In genomic region chr17:81328925-81329278, GRCh38 we compare ENCODE assay signal across 11 cellular contexts. TPM values are rescaled to one million over a fixed set of nuclear protein-coding genes. Genes with fewer than 3 reads are reported as not detected.
DNase-seq lines count a peak whose midpoint lies in the region; ATAC-seq and TF ChIP-seq lines count a peak whose summit lies in the region.
"Had no signal": no experiment of that assay in that cellular context is flagged by ENCODE, and none has a peak within 500 bp of the region (broad histone marks: within the 10 kb centered on the region; RNA-seq: fewer than 3 reads in every experiment).

No MANE protein-coding gene starts in this region.

- H3K9me3 Mint-ChIP-seq in chondrocyte (ENCODE audit: low read depth) = no peaks in the 10 kb centered on the region
- H3K9me3 Mint-ChIP-seq: T-cell had no signal

- H3K27ac Mint-ChIP-seq in chondrocyte (ENCODE audit: unreplicated experiment) = peak overlapping the region; percentile 83
- H3K27ac Mint-ChIP-seq: T-cell had no signal

- H3K27me3 ChIP-seq in lower lobe of right lung (ENCODE audit: low read depth) (no peaks in the 10 kb centered on the region), upper lobe of left lung (no peaks in the 10 kb centered on the region)

- no peaks in the 10 kb centered on the region for H3K36me3 ChIP-seq in lower lobe of right lung
- no peaks in the 10 kb centered on the region for H3K36me3 ChIP-seq in upper lobe of left lung

- no peaks in the 10 kb centered on the region for H3K36me3 Mint-ChIP-seq in chondrocyte (ENCODE audit: low read depth)
- H3K36me3 Mint-ChIP-seq: T-cell had no signal

- TF ChIP-seq POLR2A in upper lobe of left lung (IDR thresholded peaks at IDR 0.05) = no peak

- H3K27ac ChIP-seq in lower lobe of right lung (peak overlapping the region; percentile 83), upper lobe of left lung (peak overlapping the region; percentile 66 to 87 (median 75))

- H3K4me1 Mint-ChIP-seq in chondrocyte (ENCODE audit: low read depth) = peaks cover 33% of the 10 kb centered on the region

- 60 to 63% methylated on average over 6 to 7 of the region's 7 CpGs for WGBS in upper lobe of left lung, 2 donors

- H3K27me3 Mint-ChIP-seq in chondrocyte (ENCODE audit: low read depth) = no peaks in the 10 kb centered on the region

- H3K4me3 ChIP-seq in lower lobe of right lung (peak overlapping the region; percentile 17), upper lobe of left lung (peak overlapping the region in 1 of 4 donors; percentile 12)

- no peak for TF ChIP-seq CTCF in chondrocyte (IDR thresholded peaks at IDR 0.05)
- TF ChIP-seq CTCF in lower lobe of right lung (IDR thresholded peaks at IDR 0.05) = no peak
- no peak for TF ChIP-seq CTCF in upper lobe of left lung (IDR thresholded peaks at IDR 0.05)

- H3K4me1 ChIP-seq in lower lobe of right lung (peaks cover 53% of the 10 kb centered on the region), upper lobe of left lung (peaks cover 42 to 62% (median 53%) of the 10 kb centered on the region in 4 donors)

- ATAC-seq in lower lobe of right lung (peak in 1 of 2 donors; percentile 10), upper lobe of left lung (ENCODE audit: low FRiP score in 2 of 2) (peak in 1 of 2 donors; percentile 2), GM21619 (IDR thresholded peaks at IDR 0.05; ENCODE audit: unreplicated experiment) (no peak)
- ATAC-seq: T-cell had no signal

- DNase-seq in DMS153 (lab: John Stamatoyannopoulos, UW) = peak; percentile 11
- DNase-seq in DMS153 treated with DMSO at 0.1 percent for 48 hours (lab: John Stamatoyannopoulos, UW; ENCODE audit: unreplicated experiment) = no peak
- DNase-seq in chondrocyte (ENCODE audit: low spot score) = no peak
- no peak for DNase-seq in lower lobe of right lung
- DNase-seq in upper lobe of left lung = peak in 1 of 2 donors; percentile 40
- no peak for DNase-seq in NOMO-1 (lab: John Stamatoyannopoulos, UW; ENCODE audit: unreplicated experiment in 2 of 2)
- no peak for DNase-seq in hippocampal formation (lab: John Stamatoyannopoulos, UW)
- DNase-seq: NCI-H1105, occipital lobe, T-cell had no signal

- H3K9me3 ChIP-seq in lower lobe of right lung (no peaks in the 10 kb centered on the region), upper lobe of left lung (no peaks in the 10 kb centered on the region)

- intact Hi-C loops in lower lobe of right lung (cut with DNase I) = no loop called here

- H3K4me3 Mint-ChIP-seq in chondrocyte (ENCODE audit: unreplicated experiment) = no peak overlapping the region
- H3K4me3 Mint-ChIP-seq: T-cell had no signal

- TF ChIP-seq EP300 in upper lobe of left lung (IDR thresholded peaks at IDR 0.05) = no peak

RNA-seq across cellular contexts. Expression of gene SLC38A10, which starts 33.8 kb away (rescaled TPM):
- total RNA-seq in chondrocyte (115 to 147 TPM (median 116 TPM) in 3 replicates), lower lobe of right lung (98.1 TPM), upper lobe of left lung (100 to 1,000 TPM in 4 of 6 donors, 10 to 100 TPM in 2; 90.6 to 208 (median 110) TPM)
